Comparison of ENCODE assay signal across 10 cellular contexts in genomic region chr3:15798533-15799245, GRCh38. TPM values are rescaled to one million over a fixed set of nuclear protein-coding genes. Genes with fewer than 3 reads are reported as not detected.
DNase-seq lines count a peak whose midpoint lies in the region; ATAC-seq, FAIRE-seq and TF ChIP-seq lines count a peak whose summit lies in the region.
"Had no signal": no experiment of that assay in that cellular context is flagged by ENCODE, and none has a peak within 500 bp of the region (broad histone marks: within the 10 kb centered on the region; RNA-seq: fewer than 3 reads in every experiment).

No MANE protein-coding gene starts in this region.

- H3K9ac ChIP-seq in astrocyte (ENCODE audit: low read length) = peak overlapping the region; percentile 94

- H3K4me3 ChIP-seq in astrocyte (ENCODE audit: insufficient read depth, low read depth, low read length) (no peak overlapping the region), vagina (no peak overlapping the region)

- H3K27ac ChIP-seq in astrocyte (ENCODE audit: low read depth, low read length) (peak overlapping the region; percentile 99), vagina (peak overlapping the region; percentile 91)

- peaks cover 18% of the 10 kb centered on the region for H3K36me3 Mint-ChIP-seq in activated naive CD8-positive, alpha-beta T cell
- H3K36me3 Mint-ChIP-seq in activated naive CD8-positive, alpha-beta T cell treated with anti-CD3 and anti-CD28 coated beads, Interleukin-2, amount 50 U/mL, for 24 hours (ENCODE audit: low read depth) = peaks cover 17% of the 10 kb centered on the region
- H3K36me3 Mint-ChIP-seq in astrocyte (ENCODE audit: low read depth, unreplicated experiment) = no peaks in the 10 kb centered on the region
- H3K36me3 Mint-ChIP-seq in naive B cell = peaks cover 0 to 5% of the 10 kb centered on the region in 2 donors
- H3K36me3 Mint-ChIP-seq in activated CD4-positive, alpha-beta T cell treated with anti-CD3 and anti-CD28 coated beads, Interleukin-2, amount 10 ng/mL, durations not matched to agents 7 days and 5 days (ENCODE audit: low read depth) = peaks cover 20% of the 10 kb centered on the region

- H3K4me1 ChIP-seq in astrocyte (ENCODE audit: insufficient read depth, low read length) (peaks cover 15% of the 10 kb centered on the region), vagina (peaks cover 52% of the 10 kb centered on the region)

- FAIRE-seq in astrocyte (lab: Jason Lieb, UNC) = no peak

- H3K9me3 Mint-ChIP-seq in activated naive CD8-positive, alpha-beta T cell (ENCODE audit: low read depth) = peaks cover under 1% of the 10 kb centered on the region
- peaks cover 10% of the 10 kb centered on the region for H3K9me3 Mint-ChIP-seq in activated naive CD8-positive, alpha-beta T cell treated with anti-CD3 and anti-CD28 coated beads, Interleukin-2, amount 50 U/mL, for 24 hours
- H3K9me3 Mint-ChIP-seq in astrocyte (ENCODE audit: unreplicated experiment) (no peaks in the 10 kb centered on the region), naive B cell (no peaks in the 10 kb centered on the region)
- H3K9me3 Mint-ChIP-seq in activated CD4-positive, alpha-beta T cell treated with anti-CD3 and anti-CD28 coated beads, Interleukin-2, amount 10 ng/mL, durations not matched to agents 7 days and 5 days = peaks cover 8% of the 10 kb centered on the region
- H3K9me3 Mint-ChIP-seq: activated naive CD4-positive, alpha-beta T cell treated with anti-CD3 and anti-CD28 coated beads, Interleukin-2, amount 10 ng/mL, durations not matched to agents 7 days and 5 days had no signal

- H3K27me3 ChIP-seq in astrocyte (ENCODE audit: insufficient read depth, low read length) = no peaks in the 10 kb centered on the region
- H3K27me3 ChIP-seq in vagina = no peaks in the 10 kb centered on the region

- CTCF ChIA-PET in activated CD4-positive, alpha-beta T cell treated with anti-CD3 and anti-CD28 coated beads, Interleukin-2, amount 10 ng/mL, durations not matched to agents 7 days and 5 days (lab: Charles Lee) = interaction anchor here (0.6 to 1.9 kb wide), 4 partner anchors 21 to 639 kb away, joined by 3 to 4 read pairs (median 4); no protein-coding TSS in a partner anchor

- POLR2A ChIA-PET in activated CD4-positive, alpha-beta T cell treated with anti-CD3 and anti-CD28 coated beads, Interleukin-2, amount 10 ng/mL, durations not matched to agents 7 days and 5 days (lab: Charles Lee) = no interaction called here

- no peak for TF ChIP-seq POLR2A in vagina (IDR thresholded peaks at IDR 0.05)

- DNase-seq in activated naive CD8-positive, alpha-beta T cell treated with anti-CD3 and anti-CD28 coated beads, Interleukin-2, amount 50 U/mL, for 24 hours = no peak
- DNase-seq in astrocyte (ENCODE audit: low read depth) (no peak), naive B cell (no peak), vagina (ENCODE audit: extremely low spot score in 2 of 2) (no peak), NCI-H345 treated with DMSO at 0.1 percent for 48 hours (lab: John Stamatoyannopoulos, UW; ENCODE audit: unreplicated experiment) (no peak), NCI-H510A (lab: John Stamatoyannopoulos, UW) (no peak)
- no peak for DNase-seq in activated CD4-positive, alpha-beta T cell treated with anti-CD3 and anti-CD28 coated beads, Interleukin-2, amount 10 ng/mL, durations not matched to agents 7 days and 5 days
- DNase-seq: activated naive CD4-positive, alpha-beta T cell treated with anti-CD3 and anti-CD28 coated beads, Interleukin-2, amount 10 ng/mL, durations not matched to agents 7 days and 5 days; effector memory CD4-positive, alpha-beta T cell had no signal

- H3K27me3 Mint-ChIP-seq in activated naive CD8-positive, alpha-beta T cell = no peaks in the 10 kb centered on the region
- no peaks in the 10 kb centered on the region for H3K27me3 Mint-ChIP-seq in activated naive CD8-positive, alpha-beta T cell treated with anti-CD3 and anti-CD28 coated beads, Interleukin-2, amount 50 U/mL, for 24 hours
- H3K27me3 Mint-ChIP-seq in astrocyte (ENCODE audit: low read depth, unreplicated experiment) (no peaks in the 10 kb centered on the region), naive B cell (no peaks in the 10 kb centered on the region)
- no peaks in the 10 kb centered on the region for H3K27me3 Mint-ChIP-seq in activated CD4-positive, alpha-beta T cell treated with anti-CD3 and anti-CD28 coated beads, Interleukin-2, amount 10 ng/mL, durations not matched to agents 7 days and 5 days
- H3K27me3 Mint-ChIP-seq: activated naive CD4-positive, alpha-beta T cell treated with anti-CD3 and anti-CD28 coated beads, Interleukin-2, amount 10 ng/mL, durations not matched to agents 7 days and 5 days had no signal

- H3K27ac Mint-ChIP-seq in activated naive CD8-positive, alpha-beta T cell = peak overlapping the region; percentile 59
- H3K27ac Mint-ChIP-seq in activated naive CD8-positive, alpha-beta T cell treated with anti-CD3 and anti-CD28 coated beads, Interleukin-2, amount 50 U/mL, for 24 hours = no peak overlapping the region
- H3K27ac Mint-ChIP-seq in astrocyte (ENCODE audit: unreplicated experiment) = peak overlapping the region; percentile 90
- H3K27ac Mint-ChIP-seq in naive B cell = peak overlapping the region in 4 of 6 donors; percentile 74 to 96 (median 86)
- no peak overlapping the region for H3K27ac Mint-ChIP-seq in activated CD4-positive, alpha-beta T cell treated with anti-CD3 and anti-CD28 coated beads, Interleukin-2, amount 10 ng/mL, durations not matched to agents 7 days and 5 days

- peak overlapping the region; percentile 89 for H3K4me2 ChIP-seq in astrocyte (ENCODE audit: low read length)

- no peak for TF ChIP-seq CTCF in astrocyte (IDR thresholded peaks at IDR 0.05; ENCODE audit: insufficient read depth, low read depth, low read length)
- no peak for TF ChIP-seq CTCF in vagina (IDR thresholded peaks at IDR 0.05)

- peaks cover 84% of the 10 kb centered on the region for H3K4me1 Mint-ChIP-seq in activated naive CD8-positive, alpha-beta T cell (ENCODE audit: low read depth)
- H3K4me1 Mint-ChIP-seq in activated naive CD8-positive, alpha-beta T cell treated with anti-CD3 and anti-CD28 coated beads, Interleukin-2, amount 50 U/mL, for 24 hours = peaks cover 92% of the 10 kb centered on the region
- H3K4me1 Mint-ChIP-seq in astrocyte (ENCODE audit: low read depth, unreplicated experiment) (peaks cover 12% of the 10 kb centered on the region), naive B cell (peaks cover 32 to 70% (median 61%) of the 10 kb centered on the region in 3 donors)
- H3K4me1 Mint-ChIP-seq in activated CD4-positive, alpha-beta T cell treated with anti-CD3 and anti-CD28 coated beads, Interleukin-2, amount 10 ng/mL, durations not matched to agents 7 days and 5 days = peaks cover 80% of the 10 kb centered on the region

- H2AFZ ChIP-seq in astrocyte (ENCODE audit: low read depth, low read length) = no peak overlapping the region

- H3K36me3 ChIP-seq in astrocyte (ENCODE audit: insufficient read depth, low read length) = no peaks in the 10 kb centered on the region
- H3K36me3 ChIP-seq in vagina = no peaks in the 10 kb centered on the region

- no peak for ATAC-seq in activated naive CD8-positive, alpha-beta T cell treated with anti-CD3 and anti-CD28 coated beads, Interleukin-2, amount 50 U/mL, for 24 hours
- ATAC-seq in naive B cell (ENCODE audit: low read depth in 2 of 2) = no peak

- peaks cover 79% of the 10 kb centered on the region for H3K79me2 ChIP-seq in astrocyte (ENCODE audit: insufficient read depth, low read length)

- intact Hi-C loops in vagina (cut with DNase I) = no loop called here

- no peak overlapping the region for H3K4me3 Mint-ChIP-seq in activated naive CD8-positive, alpha-beta T cell
- H3K4me3 Mint-ChIP-seq in activated naive CD8-positive, alpha-beta T cell treated with anti-CD3 and anti-CD28 coated beads, Interleukin-2, amount 50 U/mL, for 24 hours = no peak overlapping the region
- peak overlapping the region; percentile 24 for H3K4me3 Mint-ChIP-seq in astrocyte (ENCODE audit: unreplicated experiment)
- peak overlapping the region in 2 of 8 donors; percentile 6 to 39 for H3K4me3 Mint-ChIP-seq in naive B cell
- no peak overlapping the region for H3K4me3 Mint-ChIP-seq in activated CD4-positive, alpha-beta T cell treated with anti-CD3 and anti-CD28 coated beads, Interleukin-2, amount 10 ng/mL, durations not matched to agents 7 days and 5 days

- no peaks in the 10 kb centered on the region for H4K20me1 ChIP-seq in astrocyte (ENCODE audit: insufficient read depth, low read length)

- H3K9me3 ChIP-seq in astrocyte (ENCODE audit: insufficient read depth, low read depth, low read length) (no peaks in the 10 kb centered on the region), vagina (no peaks in the 10 kb centered on the region)

RNA-seq across cellular contexts. Expression of gene ANKRD28, which starts 0.9 kb away (rescaled TPM):
- total RNA-seq in astrocyte = 61.3 and 66.1 TPM in 2 replicates
- 10 to 100 TPM in 3 of 6 donors, 1 to 10 TPM in 3; 5.6 to 13.2 (median 10.5) TPM for polyA plus RNA-seq in naive B cell (ENCODE audit: low read depth in 6 of 6)
- total RNA-seq in vagina = 48.6 TPM
- total RNA-seq in activated CD4-positive, alpha-beta T cell treated with anti-CD3 and anti-CD28 coated beads, Interleukin-2, amount 10 ng/mL, durations not matched to agents 7 days and 5 days = 10 to 100 TPM; 33.9 to 39.0 TPM

Comparison
In these comparisons a context has a peak if more than half of its experiments do, and no peak if none do; other contexts are left out.
1. H3K27ac Mint-ChIP-seq: peak in activated naive CD8-positive, alpha-beta T cell (single experiment), astrocyte (single experiment) and naive B cell (4 of 6); none in activated naive CD8-positive, alpha-beta T cell treated with anti-CD3 and anti-CD28 coated beads, Interleukin-2, amount 50 U/mL, for 24 hours (single experiment) and activated CD4-positive, alpha-beta T cell treated with anti-CD3 and anti-CD28 coated beads, Interleukin-2, amount 10 ng/mL, durations not matched to agents 7 days and 5 days (single experiment).